Comparison of ENCODE assay signal across 17 cellular contexts in the genomic region with DNA sequence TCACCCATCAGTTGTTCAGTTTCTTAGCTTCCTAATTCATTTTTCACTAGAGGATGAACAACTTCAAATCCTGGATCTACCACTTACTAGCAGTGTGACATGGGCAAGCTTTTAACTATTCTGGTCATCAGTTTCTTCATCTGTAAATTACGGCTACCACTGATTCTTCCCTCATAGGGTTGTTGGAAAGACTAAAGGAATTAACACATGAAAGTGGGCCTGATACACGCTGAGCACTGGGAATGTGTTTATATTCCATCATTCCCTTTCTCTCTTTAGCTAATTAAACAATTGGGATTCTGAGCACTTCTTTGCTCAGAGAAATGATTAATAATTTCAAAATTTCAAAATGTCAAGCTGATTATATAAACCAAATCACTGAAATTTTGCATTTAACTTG.
DNase-seq lines count a peak whose midpoint lies in the region; ATAC-seq, FAIRE-seq and TF ChIP-seq lines count a peak whose summit lies in the region.
"Had no signal": no experiment of that assay in that cellular context is flagged by ENCODE, and none has a peak within 500 bp of the region (broad histone marks: within the 10 kb centered on the region; RNA-seq: fewer than 3 reads in every experiment).

No MANE protein-coding gene starts in this region.

- DNase-seq in H1 (ENCODE audit: low read depth in 1 of 2, low spot score in 2 of 2) = no peak
- DNase-seq in body of pancreas = no peak
- DNase-seq in GM19238 (ENCODE audit: insufficient read length, low spot score) = no peak
- DNase-seq in NCI-H748 treated with DMSO at 0.1 percent for 48 hours (lab: John Stamatoyannopoulos, UW) = no peak
- DNase-seq: CD8-positive, alpha-beta T cell; COR-L47; DMS 273 treated with DMSO at 0.1 percent for 48 hours; DMS53; DND-41; EL; HCEC 1CT; IMR-90 had no signal

- CTCF ChIA-PET in H1 (lab: Charles Lee; ENCODE audit: partially characterized antibody) = interaction anchor here (0.6 to 3.1 kb wide), 4 partner anchors 26 to 375 kb away, joined by 3 to 10 read pairs (median 3); no protein-coding TSS in a partner anchor

- no peak overlapping the region for H3K56ac ChIP-seq in H1 (replicated peaks; ENCODE audit: insufficient read length, low read depth, low read length)

- peak overlapping the region; percentile 7 to 27; a peak in 2 of 4 replicates for H3K4me2 ChIP-seq in H1 (ENCODE audit: insufficient read depth in 1 of 2, low read depth in 2 of 2, low read length in 2 of 2)
- H3K4me2 ChIP-seq: BLaER1 treated with 17β-estradiol and CSF1 and Interleukin-3, amounts not matched to agents 10 nM and 100 nM had no signal

- no peak overlapping the region for H3K23ac ChIP-seq in H1 (ENCODE audit: insufficient read length)

- TF ChIP-seq CTCF in H1 (IDR thresholded peaks at IDR 0.05; ENCODE audit: control extremely low read depth in 1 of 3, insufficient read depth in 1 of 3, low read depth in 1 of 3, low read length in 3 of 3) (no peak), body of pancreas (IDR thresholded peaks at IDR 0.05) (no peak)

- H4K91ac ChIP-seq in H1 (replicated peaks; ENCODE audit: insufficient read length, low read length) = no peak overlapping the region

- H3K18ac ChIP-seq in H1 (ENCODE audit: extremely low read depth, low read length) = no peak overlapping the region

- H3K27me3 ChIP-seq in HUES48 (ENCODE audit: control insufficient read depth, insufficient read depth, low read length) (no peaks in the 10 kb centered on the region), H1 (replicated peaks in 1 of 4; ENCODE audit: control insufficient read depth in 3 of 4, extremely low read depth in 1 of 4, insufficient read depth in 3 of 4, low read length in 3 of 4) (no peaks in the 10 kb centered on the region), iPS-18a (ENCODE audit: control insufficient read depth, insufficient read depth, low read length) (no peaks in the 10 kb centered on the region), body of pancreas (no peaks in the 10 kb centered on the region)
- H3K27me3 ChIP-seq: BLaER1 treated with 17β-estradiol and CSF1 and Interleukin-3, amounts not matched to agents 10 nM and 100 nM had no signal

- H3K36me3 ChIP-seq in HUES48 (ENCODE audit: control insufficient read depth, insufficient read depth, low read length) (no peaks in the 10 kb centered on the region), H1 (ENCODE audit: control insufficient read depth in 2 of 4, insufficient read depth in 4 of 4, low read length in 3 of 4) (no peaks in the 10 kb centered on the region), iPS-18a (ENCODE audit: control insufficient read depth, low read depth, low read length) (no peaks in the 10 kb centered on the region), body of pancreas (replicated peaks in 1 of 2; ENCODE audit: insufficient read depth in 1 of 2, low read depth in 2 of 2) (no peaks in the 10 kb centered on the region)
- H3K36me3 ChIP-seq: BLaER1 treated with 17β-estradiol and CSF1 and Interleukin-3, amounts not matched to agents 10 nM and 100 nM had no signal

- H3K9ac ChIP-seq in HUES48 (ENCODE audit: low read depth, low read length) (no peak overlapping the region), H1 (replicated peaks in 1 of 4; ENCODE audit: extremely low read depth in 1 of 4, low read depth in 3 of 4, low read length in 3 of 4) (no peak overlapping the region), iPS-18a (ENCODE audit: low read length) (no peak overlapping the region)
- H3K9ac ChIP-seq: BLaER1 treated with 17β-estradiol and CSF1 and Interleukin-3, amounts not matched to agents 10 nM and 100 nM had no signal

- no peak overlapping the region for H2BK120ac ChIP-seq in H1 (replicated peaks; ENCODE audit: low read depth, low read length)

- no peaks in the 10 kb centered on the region for H3K79me1 ChIP-seq in H1 (ENCODE audit: low read depth, low read length)

- no peak overlapping the region for H4K8ac ChIP-seq in H1 (ENCODE audit: extremely low read depth, insufficient read depth, low read length)

- WGBS in H1 (ENCODE audit: extremely low coverage in 1 of 2, insufficient coverage in 1 of 2, insufficient read length in 1 of 2, insufficient replicate concordance in 2 of 2, low coverage in 1 of 2, low lambda C conversion rate in 2 of 2, missing lambda C conversion rate in 1 of 2), 2 experiments = 19% methylated on average over 2 of the region's 2 CpGs; no CpG with 5 or more reads in 1 of the 2 experiments
- 69 to 82% methylated on average over 2 of the region's 2 CpGs for WGBS in body of pancreas, 2 donors

- H4K5ac ChIP-seq in H1 (ENCODE audit: insufficient read length, low read depth, low read length) = peak overlapping the region; percentile 99

- no peaks in the 10 kb centered on the region for H3K79me2 ChIP-seq in H1 (ENCODE audit: control insufficient read depth in 1 of 2, insufficient read depth in 2 of 2, low read length in 2 of 2)

- no peak overlapping the region for H2BK15ac ChIP-seq in H1 (ENCODE audit: low read length)

- H3K14ac ChIP-seq in H1 (ENCODE audit: insufficient read length) = no peak overlapping the region

- FAIRE-seq in H1 (lab: Jason Lieb, UNC) = no peak
- FAIRE-seq: GM12878, K562 had no signal

- TF ChIP-seq POLR2A in H1 (IDR thresholded peaks at IDR 0.05; ENCODE audit: control extremely low read depth in 1 of 2, low read depth in 2 of 2, low read length in 2 of 2) (no peak), body of pancreas (IDR thresholded peaks at IDR 0.05) (no peak)

- H3K23me2 ChIP-seq in H1 (ENCODE audit: low read depth, low read length) = no peaks in the 10 kb centered on the region

- no peaks in the 10 kb centered on the region for H4K20me1 ChIP-seq in H1 (replicated peaks in 1 of 2; ENCODE audit: control insufficient read depth in 1 of 2, insufficient read depth in 2 of 2, low read length in 2 of 2)
- H4K20me1 ChIP-seq: BLaER1 treated with 17β-estradiol and CSF1 and Interleukin-3, amounts not matched to agents 10 nM and 100 nM had no signal

- H2BK12ac ChIP-seq in H1 (ENCODE audit: low read depth, low read length) = no peak overlapping the region

- no peak for ATAC-seq in body of pancreas
- ATAC-seq: CD8-positive, alpha-beta T cell; GM12878; K562 had no signal

- H2BK5ac ChIP-seq in H1 (ENCODE audit: low read depth, low read length) = peak overlapping the region; percentile 92; the same call in 1 of the 2 replicates

- H3K27ac ChIP-seq in HUES48 (ENCODE audit: low read depth, low read length) = peak overlapping the region; percentile 63
- H3K27ac ChIP-seq in H1 (ENCODE audit: low read depth, low read length) = peak overlapping the region; percentile 53; the same call in 1 of the 2 replicates
- no peak overlapping the region for H3K27ac ChIP-seq in iPS-18a (ENCODE audit: low read length)
- no peak overlapping the region for H3K27ac ChIP-seq in body of pancreas
- H3K27ac ChIP-seq: BLaER1 treated with 17β-estradiol and CSF1 and Interleukin-3, amounts not matched to agents 10 nM and 100 nM had no signal

- H3K4ac ChIP-seq in H1 (replicated peaks; ENCODE audit: insufficient read length, low read depth, low read length) = no peak overlapping the region

- no peak overlapping the region for H2AFZ ChIP-seq in H1 (ENCODE audit: low read length)

- no peaks in the 10 kb centered on the region for H3K9me3 ChIP-seq in HUES48 (ENCODE audit: control insufficient read depth, insufficient read depth, low read length)
- H3K9me3 ChIP-seq in H1 (ENCODE audit: insufficient read depth in 2 of 2, low read depth in 1 of 2, low read length in 1 of 2) = no peaks in the 10 kb centered on the region; a peak in 1 of 4 replicates
- no peaks in the 10 kb centered on the region for H3K9me3 ChIP-seq in iPS-18a (ENCODE audit: control insufficient read depth, low read depth, low read length)
- no peaks in the 10 kb centered on the region for H3K9me3 ChIP-seq in body of pancreas
- H3K9me3 ChIP-seq: BLaER1 treated with 17β-estradiol and CSF1 and Interleukin-3, amounts not matched to agents 10 nM and 100 nM had no signal

- no peak overlapping the region for H2BK20ac ChIP-seq in H1 (ENCODE audit: low read length)

- intact Hi-C loops in body of pancreas (cut with DNase I) = no loop called here

- POLR2A ChIA-PET in H1 (lab: Charles Lee; ENCODE audit: partially characterized antibody) = no interaction called here

- TF ChIP-seq RAD21 in H1 (IDR thresholded peaks at IDR 0.05 in 1 of 2, conservative IDR thresholded peaks at IDR 0.05 in 1 of 2; ENCODE audit: low read depth in 2 of 2, low read length in 2 of 2) = no peak

- H3K4me3 ChIP-seq in HUES48 (ENCODE audit: low read depth, low read length) (peak overlapping the region; percentile 22; the same call in 1 of the 2 replicates), H1 (ENCODE audit: extremely low read depth in 1 of 4, insufficient read depth in 2 of 4, low read depth in 3 of 4, low read length in 4 of 4) (peak overlapping the region in 1 of 4 experiments; percentile 40; a peak in 1 of 8 replicates), iPS-18a (ENCODE audit: low read length) (peak overlapping the region; percentile 24), body of pancreas (no peak overlapping the region)
- H3K4me3 ChIP-seq: BLaER1 treated with 17β-estradiol and CSF1 and Interleukin-3, amounts not matched to agents 10 nM and 100 nM; GM12878; K562 had no signal

- H3K4me1 ChIP-seq in HUES48 (ENCODE audit: control insufficient read depth, insufficient read depth, low read length) = peaks cover 33% of the 10 kb centered on the region
- peaks cover 0 to 16% (median 3%) of the 10 kb centered on the region in 4 experiments; a peak in 4 of 7 replicates for H3K4me1 ChIP-seq in H1 (replicated peaks in 1 of 4; ENCODE audit: control insufficient read depth in 3 of 4, insufficient read depth in 4 of 4, low read length in 3 of 4)
- peaks cover 9% of the 10 kb centered on the region for H3K4me1 ChIP-seq in iPS-18a (ENCODE audit: control insufficient read depth, low read depth, low read length)
- no peaks in the 10 kb centered on the region for H3K4me1 ChIP-seq in body of pancreas
- H3K4me1 ChIP-seq: BLaER1 treated with 17β-estradiol and CSF1 and Interleukin-3, amounts not matched to agents 10 nM and 100 nM had no signal

- TF ChIP-seq EP300 in H1 (IDR thresholded peaks at IDR 0.05; ENCODE audit: borderline replicate concordance in 1 of 2, low read depth in 2 of 2, low read length in 2 of 2) = no peak

- H2AK5ac ChIP-seq in H1 (ENCODE audit: low read depth, low read length) = no peak overlapping the region

TF ChIP-seq in H1, 55 proteins besides CTCF, POLR2A, EP300 and RAD21 (continues in another document):
- no peak for TF ChIP-seq GABPA (IDR thresholded peaks at IDR 0.05; ENCODE audit: borderline replicate concordance, insufficient read depth, low read length)

Comparison
In these comparisons a context has a peak if more than half of its experiments do, and no peak if none do; other contexts are left out.
1. H3K27ac ChIP-seq: peak in HUES48 (single experiment) and H1 (single experiment); none in iPS-18a (single experiment) and body of pancreas (0 of 4).
2. H3K4me3 ChIP-seq: peak in HUES48 (single experiment) and iPS-18a (single experiment); none in body of pancreas (0 of 2).